ENCODE assay signal across 1 cellular context in genomic region chr6:111591370-111591900, GRCh38.
TF ChIP-seq lines count a peak whose summit lies in the region.

No MANE protein-coding gene starts in this region.

TF ChIP-seq in HepG2, 621 proteins besides CTCF, POLR2A, EP300 and RAD21 (continued from another document and continues in another):
- TF ChIP-seq KDM2A (CRISPR knock-in tag; IDR thresholded peaks at IDR 0.05; ENCODE audit: borderline replicate concordance, low read depth) (peak; percentile 44; the same call in 1 of the 2 replicates), RFX5 (IDR thresholded peaks at IDR 0.05; ENCODE audit: low read depth, low read length) (no peak), HMG20B (CRISPR knock-in tag; conservative IDR thresholded peaks at IDR 0.05) (0 out of 2 replicates have a peak, but pooled peaks have one; percentile 12), NFE2 (CRISPR knock-in tag; IDR thresholded peaks at IDR 0.05) (peak; percentile 88), ZNF644 (CRISPR knock-in tag; IDR thresholded peaks at IDR 0.05; ENCODE audit: low read depth) (0 out of 2 replicates have a peak, but pooled peaks have one; percentile 16), ARID5B (CRISPR knock-in tag; IDR thresholded peaks at IDR 0.05) (peak; percentile 84), ZBTB25 (CRISPR knock-in tag; IDR thresholded peaks at IDR 0.05) (no peak), FOSL2 (CRISPR knock-in tag; IDR thresholded peaks at IDR 0.05) (peak; percentile 97), GMEB1 (CRISPR knock-in tag; IDR thresholded peaks at IDR 0.05; ENCODE audit: borderline replicate concordance) (no peak), FOXK1 (CRISPR knock-in tag; IDR thresholded peaks at IDR 0.05; ENCODE audit: borderline replicate concordance, low read depth) (peak; percentile 48; the same call in 1 of the 2 replicates), ZNF879 (CRISPR knock-in tag; IDR thresholded peaks at IDR 0.05) (no peak), NR2F1 (CRISPR knock-in tag; IDR thresholded peaks at IDR 0.05) (no peak), PHB2 (IDR thresholded peaks at IDR 0.05; ENCODE audit: partially characterized antibody) (no peak), ZNF629 (CRISPR knock-in tag; conservative IDR thresholded peaks at IDR 0.05) (0 out of 2 replicates have a peak, but pooled peaks have one; percentile 10), ZNF589 (CRISPR knock-in tag; conservative IDR thresholded peaks at IDR 0.05) (no peak), HNF1A (IDR thresholded peaks at IDR 0.05; ENCODE audit: low read depth) (no peak), HNF1A (CRISPR knock-in tag; IDR thresholded peaks at IDR 0.05; ENCODE audit: borderline replicate concordance) (0 out of 2 replicates have a peak, but pooled peaks have one; percentile 13), IKZF5 (CRISPR knock-in tag; IDR thresholded peaks at IDR 0.05) (no peak), SKI (IDR thresholded peaks at IDR 0.05; ENCODE audit: partially characterized antibody) (peak; percentile 70), REST (IDR thresholded peaks at IDR 0.05; ENCODE audit: borderline replicate concordance in 1 of 2, low read depth in 1 of 2, low read length in 2 of 2) (no peak), CBX5 (CRISPR knock-in tag; IDR thresholded peaks at IDR 0.05; ENCODE audit: borderline replicate concordance) (peak; percentile 75; the same call in 1 of the 2 replicates), MAFK (conservative IDR thresholded peaks at IDR 0.05 in 1 of 2, IDR thresholded peaks at IDR 0.05 in 1 of 2; ENCODE audit: low read length in 2 of 2) (peak; percentile 54 to 80), DPF2 (CRISPR knock-in tag; IDR thresholded peaks at IDR 0.05; ENCODE audit: borderline replicate concordance, low read depth) (no peak), THAP9 (CRISPR knock-in tag; IDR thresholded peaks at IDR 0.05; ENCODE audit: borderline replicate concordance) (no peak), ISX (CRISPR knock-in tag; conservative IDR thresholded peaks at IDR 0.05) (no peak), NFAT5 (CRISPR knock-in tag; IDR thresholded peaks at IDR 0.05) (peak; percentile 56; the same call in 1 of the 2 replicates), ATF3 (CRISPR knock-in tag; IDR thresholded peaks at IDR 0.05) (peak; percentile 64), ZNF44 (CRISPR knock-in tag; IDR thresholded peaks at IDR 0.05) (no peak)
